ENCODE assay signal across 9 cellular contexts in the genomic region with DNA sequence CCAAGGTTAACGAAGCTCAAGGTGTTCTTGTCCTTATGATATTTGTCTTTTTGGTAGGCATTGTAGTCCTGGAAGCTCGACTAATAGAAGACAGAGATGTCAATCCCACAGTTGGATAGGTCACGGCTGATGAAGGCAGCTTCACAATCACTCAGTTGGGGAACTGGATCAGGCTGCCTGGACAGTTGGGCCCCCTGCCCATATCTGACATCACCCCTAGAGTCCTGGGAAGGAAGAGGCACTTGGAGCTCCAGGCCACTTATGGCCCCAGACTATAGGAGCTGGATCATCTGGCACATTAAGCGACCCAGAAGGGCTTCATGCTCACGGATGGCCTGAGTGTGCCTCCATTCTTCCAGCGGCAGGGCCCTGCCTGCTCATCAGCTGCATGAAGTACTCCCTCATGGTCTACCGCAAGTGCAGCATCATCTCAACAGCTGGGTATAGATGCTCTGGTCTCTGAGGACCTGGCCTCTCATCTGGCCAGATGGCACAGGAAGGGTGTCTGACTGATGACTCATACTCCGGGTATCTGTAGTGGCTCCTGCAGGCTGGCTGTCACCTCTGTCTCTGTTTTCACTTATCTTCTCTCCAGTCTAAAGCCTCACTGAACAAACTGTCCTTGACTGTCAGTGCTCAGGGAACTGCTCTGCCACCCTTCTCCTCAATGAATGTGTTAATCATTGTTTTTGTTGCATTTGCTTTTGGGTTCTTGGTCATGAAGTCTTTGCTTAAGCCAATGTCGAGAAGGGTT. TPM values are rescaled to one million over a fixed set of nuclear protein-coding genes. Genes with fewer than 3 reads are reported as not detected.
A peak's percentile ranks its signal among the peaks of the same experiment; 100 is the strongest.
DNase-seq lines count a peak whose midpoint lies in the region; ATAC-seq and TF ChIP-seq lines count a peak whose summit lies in the region.
"Had no signal": no experiment of that assay in that cellular context is flagged by ENCODE, and none has a peak within 500 bp of the region (broad histone marks: within the 10 kb centered on the region; RNA-seq: fewer than 3 reads in every experiment).

No MANE protein-coding gene starts in this region.

- H3K27me3 ChIP-seq in WERI-Rb-1 (ENCODE audit: insufficient read depth, low read depth, severe bottlenecking): no peaks in the 10 kb centered on the region

- H3K36me3 ChIP-seq in WERI-Rb-1: no peaks in the 10 kb centered on the region
- H3K36me3 ChIP-seq: lower lobe of right lung had no signal

- H3K27ac Mint-ChIP-seq in activated naive CD4-positive, alpha-beta T cell treated with anti-CD3 and anti-CD28 coated beads, Interleukin-2, amount 50 U/mL, for 72 hours: no peak overlapping the region
- no peak overlapping the region for H3K27ac Mint-ChIP-seq in CD14-positive monocyte

- no peak overlapping the region for H3K27ac ChIP-seq in WERI-Rb-1
- H3K27ac ChIP-seq: lower lobe of right lung had no signal

- peaks cover 0 to 3% (median 0%) of the 10 kb centered on the region in 3 donors for H3K27me3 Mint-ChIP-seq in CD14-positive monocyte (ENCODE audit: low read depth in 3 of 3)

- peak; percentile 41 to 59 for ATAC-seq in activated naive CD4-positive, alpha-beta T cell treated with anti-CD3 and anti-CD28 coated beads, Interleukin-2, amount 50 U/mL, for 72 hours
- peak; percentile 70 for ATAC-seq in HG03439 (IDR thresholded peaks at IDR 0.05; ENCODE audit: unreplicated experiment)

- H3K4me3 ChIP-seq in WERI-Rb-1 (ENCODE audit: low read depth, low read length): no peak overlapping the region
- H3K4me3 ChIP-seq: lower lobe of right lung had no signal

- no peaks in the 10 kb centered on the region for H3K36me3 Mint-ChIP-seq in activated naive CD4-positive, alpha-beta T cell treated with anti-CD3 and anti-CD28 coated beads, Interleukin-2, amount 50 U/mL, for 72 hours
- no peaks in the 10 kb centered on the region for H3K36me3 Mint-ChIP-seq in CD14-positive monocyte

- H3K4me3 Mint-ChIP-seq in CD14-positive monocyte: no peak overlapping the region

- intact Hi-C loops in CD14-positive monocyte (cut with micrococcal nuclease): no loop called here

- TF ChIP-seq CTCF in WERI-Rb-1 (IDR thresholded peaks at IDR 0.05; ENCODE audit: low read depth, low read length) (no peak), CD14-positive monocyte (IDR thresholded peaks at IDR 0.05) (no peak)

- H3K9me3 Mint-ChIP-seq in activated naive CD4-positive, alpha-beta T cell treated with anti-CD3 and anti-CD28 coated beads, Interleukin-2, amount 50 U/mL, for 72 hours: no peaks in the 10 kb centered on the region
- peaks cover 0 to 3% (median 2%) of the 10 kb centered on the region in 7 donors for H3K9me3 Mint-ChIP-seq in CD14-positive monocyte

- H3K4me1 Mint-ChIP-seq in CD14-positive monocyte: peaks cover 16% of the 10 kb centered on the region

- H3K9me3 ChIP-seq in WERI-Rb-1 (ENCODE audit: severe bottlenecking): peaks cover 8% of the 10 kb centered on the region
- H3K9me3 ChIP-seq: lower lobe of right lung had no signal

- DNase-seq in activated naive CD4-positive, alpha-beta T cell treated with anti-CD3 and anti-CD28 coated beads, Interleukin-2, amount 50 U/mL, for 72 hours (ENCODE audit: low spot score in 2 of 2): no peak
- no peak for DNase-seq in activated naive CD4-positive, alpha-beta T cell (lab: John Stamatoyannopoulos, UW)
- DNase-seq in SK-N-DZ (ENCODE audit: low spot score) (peak; percentile 18), renal cortical epithelial cell (ENCODE audit: low read depth) (peak; percentile 2), WERI-Rb-1 (no peak), C1 segment of cervical spinal cord (lab: John Stamatoyannopoulos, UW) (no peak), CD14-positive monocyte (ENCODE audit: low spot score) (no peak)
- DNase-seq: lower lobe of right lung had no signal

RNA-seq across cellular contexts. Expression of a gene that starts 29.2 kb away (rescaled TPM):
- total RNA-seq in activated naive CD4-positive, alpha-beta T cell treated with anti-CD3 and anti-CD28 coated beads, Interleukin-2, amount 50 U/mL, for 72 hours: 100 to 1,000 TPM; 103 to 122 TPM
- 31.4 and 38.4 TPM in 2 replicates for polyA plus RNA-seq in SK-N-DZ (2014; cell fraction: cytosol; rRNA removed)
- polyA plus RNA-seq in SK-N-DZ (2014; cell fraction: nucleus; rRNA removed): 13.6 and 17.6 TPM in 2 replicates
- total RNA-seq in renal cortical epithelial cell: 71.0 and 169 TPM in 2 replicates
- polyA plus RNA-seq in CD14-positive monocyte: 100 to 1,000 TPM; 251 to 302 TPM

RNA-seq across cellular contexts. Expression of a gene that starts 47.4 kb away (rescaled TPM):
- total RNA-seq in activated naive CD4-positive, alpha-beta T cell treated with anti-CD3 and anti-CD28 coated beads, Interleukin-2, amount 50 U/mL, for 72 hours: under 1 TPM in 1 of 2 donors, not detected in 1; 0.30 TPM
- polyA plus RNA-seq in SK-N-DZ (2014; cell fraction: cytosol; rRNA removed): 0.09 TPM in 1 of 2 replicates, not detected in the other
- polyA plus RNA-seq in SK-N-DZ (2014; cell fraction: nucleus; rRNA removed): not detected in 2 replicates
- 0.17 TPM in 1 of 2 replicates, not detected in the other for total RNA-seq in renal cortical epithelial cell
- not detected for polyA plus RNA-seq in CD14-positive monocyte
- total RNA-seq: lower lobe of right lung had no signal

RNA-seq across cellular contexts. Expression of a gene that starts 47.4 kb away (rescaled TPM):
- 10 to 100 TPM; 35.8 to 36.5 TPM for total RNA-seq in activated naive CD4-positive, alpha-beta T cell treated with anti-CD3 and anti-CD28 coated beads, Interleukin-2, amount 50 U/mL, for 72 hours
- polyA plus RNA-seq in SK-N-DZ (2014; cell fraction: cytosol; rRNA removed): 25.8 and 28.9 TPM in 2 replicates
- polyA plus RNA-seq in SK-N-DZ (2014; cell fraction: nucleus; rRNA removed): 32.1 and 37.4 TPM in 2 replicates
- total RNA-seq in renal cortical epithelial cell: 10.4 and 16.9 TPM in 2 replicates
- 1 to 10 TPM; 7.7 to 8.8 TPM for polyA plus RNA-seq in CD14-positive monocyte

Comparison
In these comparisons a context has a peak if more than half of its experiments do, and no peak if none do; other contexts are left out.
1. DNase-seq: peak in SK-N-DZ (single experiment) and renal cortical epithelial cell (single experiment); none in activated naive CD4-positive, alpha-beta T cell treated with anti-CD3 and anti-CD28 coated beads, Interleukin-2, amount 50 U/mL, for 72 hours (0 of 2), activated naive CD4-positive, alpha-beta T cell (0 of 4), WERI-Rb-1 (single experiment), C1 segment of cervical spinal cord (0 of 14) and CD14-positive monocyte (single experiment).